Comparison of ENCODE assay signal across 8 cellular contexts in genomic region chr4:76949293-76950051, GRCh38. TPM values are rescaled to one million over a fixed set of nuclear protein-coding genes. Genes with fewer than 3 reads are reported as not detected.
A peak's percentile ranks its signal among the peaks of the same experiment; 100 is the strongest.
DNase-seq lines count a peak whose midpoint lies in the region; ATAC-seq and FAIRE-seq lines count a peak whose summit lies in the region.

Gene SEPTIN11 (plus strand): TSS chr4:76949752. CDS start chr4:76949904, 152 bp downstream.

- peak within 1 kb of the TSS; percentile 92 for H3K27ac Mint-ChIP-seq in T-helper 17 cell

- no peaks in the 10 kb centered on the region for H3K9me3 ChIP-seq in T-helper 17 cell (ENCODE audit: control insufficient read depth, low read length, poor library complexity, severe bottlenecking)

- intact Hi-C loops in left ventricle myocardium superior (cut with micrococcal nuclease): no loop called here

- peak within 1 kb of the TSS; percentile 94 for H3K4me3 Mint-ChIP-seq in T-helper 17 cell

- H3K4me1 Mint-ChIP-seq in T-helper 17 cell: peaks cover 29% of the 10 kb centered on the region

- DNase-seq in NCI-H1694 (lab: John Stamatoyannopoulos, UW) (peak; percentile 62), T-helper 17 cell (peak; percentile 75 to 78 (median 76)), left ventricle myocardium superior (peak; percentile 95), pulmonary artery endothelial cell (ENCODE audit: low read depth, low spot score) (peak; percentile 80), urothelium cell line (ENCODE audit: low spot score) (peak; percentile 96)

- peak within 1 kb of the TSS; percentile 87 for H3K27ac ChIP-seq in angular gyrus (ENCODE audit: low read depth, low read length)

- no peaks in the 10 kb centered on the region for H3K36me3 Mint-ChIP-seq in T-helper 17 cell (ENCODE audit: low read depth)

- peak; percentile 13 for FAIRE-seq in urothelium cell line (lab: Jason Lieb, UNC)

- ATAC-seq in GM18499 (IDR thresholded peaks at IDR 0.05; ENCODE audit: insufficient read depth, unreplicated experiment): peak; percentile 31
- peak; percentile 67 for ATAC-seq in HG02885 (IDR thresholded peaks at IDR 0.05; ENCODE audit: poor library complexity, unreplicated experiment)
- ATAC-seq in T-helper 17 cell: peak; percentile 82
- peak; percentile 93 for ATAC-seq in left ventricle myocardium superior

- no peaks in the 10 kb centered on the region for H3K27me3 Mint-ChIP-seq in T-helper 17 cell

RNA-seq across cellular contexts. Expression of gene SEPTIN11, which starts in this region (rescaled TPM):
- total RNA-seq in T-helper 17 cell: 10 to 100 TPM; 21.4 to 40.3 TPM
- total RNA-seq in left ventricle myocardium superior: 24.7 TPM
- total RNA-seq in pulmonary artery endothelial cell: 163 and 206 TPM in 2 replicates

Comparison
In these comparisons a context has a peak if more than half of its experiments do, and no peak if none do; other contexts are left out.
1. Peak in every context shown above with its lines: DNase-seq, ATAC-seq and H3K27ac ChIP-seq.
2. ATAC-seq: peak in every context shown above with its lines; median percentile 93 in left ventricle myocardium superior; 82 in T-helper 17 cell; 67 in HG02885; 31 in GM18499.